Comparison of ENCODE assay signal across 18 cellular contexts in genomic region chr6:166716910-166717617, GRCh38.
"Had no signal": no experiment of that assay in that cellular context is flagged by ENCODE, and none has a peak within 500 bp of the region (broad histone marks: within the 10 kb centered on the region; RNA-seq: fewer than 3 reads in every experiment).

No MANE protein-coding gene starts in this region.

- H3K4me3 ChIP-seq: esophagus muscularis mucosa, gastrocnemius medialis, left lung, lung, ovary, smooth muscle cell, tibial artery, upper lobe of left lung, uterus had no signal

- DNase-seq: effector memory CD8-positive, alpha-beta T cell; gastrocnemius medialis; islet precursor cell; left lung; mesendoderm; naive B cell; nephron progenitor cell; ovary; right cardiac atrium; stimulated activated CD4-positive, alpha-beta T cell treated with anti-CD3 and anti-CD28 coated beads, Interleukin-4, amount 100 ng/mL, for 1 hour; stimulated activated CD8-positive, alpha-beta memory T cell treated with anti-CD3 and anti-CD28 coated beads, Interleukin-4, amount 100 ng/mL, for 48 hours; stimulated activated naive CD8-positive, alpha-beta T cell treated with anti-CD3 and anti-CD28 coated beads, Interleukin-15, Interleukin-2, amounts not matched to agents 100 U/mL and 50 U/mL, for 24 hours; tibial artery; upper lobe of left lung; uterus had no signal
